Comparison of ENCODE assay signal across 1 cellular context in genomic region chr10:96321822-96322221, GRCh38.
TF ChIP-seq lines count a peak whose summit lies in the region.

No MANE protein-coding gene starts in this region.

TF ChIP-seq in GM23338, 12 proteins besides CTCF, POLR2A, EP300 and RAD21 (continued from another document):
- TF ChIP-seq ZNF462 (CRISPR knock-in tag; IDR thresholded peaks at IDR 0.05) (no peak), ETS1 (IDR thresholded peaks at IDR 0.05) (no peak), ZNF331 (CRISPR knock-in tag; IDR thresholded peaks at IDR 0.05; ENCODE audit: low read depth) (no peak), NANOG (IDR thresholded peaks at IDR 0.05; ENCODE audit: borderline replicate concordance) (no peak), REST (IDR thresholded peaks at IDR 0.05; ENCODE audit: unreplicated experiment) (no peak), EZH2 (IDR thresholded peaks at IDR 0.05; ENCODE audit: low read depth, unreplicated experiment) (no peak), JUNB (IDR thresholded peaks at IDR 0.05; ENCODE audit: unreplicated experiment) (no peak)
